In genomic region chr10:69801434-69802315, GRCh38 we compare ENCODE assay signal across 1 cellular context.
TF ChIP-seq lines count a peak whose summit lies in the region.

COL13A1 (plus strand) TSS chr10:69801906; CDS start chr10:69802424, 518 bp downstream.

TF ChIP-seq in H1, 55 proteins besides CTCF, POLR2A, EP300 and RAD21 (continued from another document):
- TF ChIP-seq, protein P1, sequence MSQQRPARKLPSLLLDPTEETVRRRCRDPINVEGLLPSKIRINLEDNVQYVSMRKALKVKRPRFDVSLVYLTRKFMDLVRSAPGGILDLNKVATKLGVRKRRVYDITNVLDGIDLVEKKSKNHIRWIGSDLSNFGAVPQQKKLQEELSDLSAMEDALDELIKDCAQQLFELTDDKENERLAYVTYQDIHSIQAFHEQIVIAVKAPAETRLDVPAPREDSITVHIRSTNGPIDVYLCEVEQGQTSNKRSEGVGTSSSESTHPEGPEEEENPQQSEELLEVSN (IDR thresholded peaks at IDR 0.05), result peak; percentile 77
- TF ChIP-seq RBBP5 (IDR thresholded peaks at IDR 0.05; ENCODE audit: borderline replicate concordance, low read depth, low read length) (peak; percentile 73; the same call in 1 of the 2 replicates), SAP30 (IDR thresholded peaks at IDR 0.05; ENCODE audit: insufficient read depth, insufficient replicate concordance, low read length) (peak; percentile 69), SIN3A (conservative IDR thresholded peaks at IDR 0.05 in 1 of 2, IDR thresholded peaks at IDR 0.05 in 1 of 2; ENCODE audit: low read depth in 1 of 2, low read length in 2 of 2) (peak in 1 of 2 experiments; percentile 17; a peak in 1 of 4 replicates), KDM1A (IDR thresholded peaks at IDR 0.05; ENCODE audit: borderline replicate concordance, low read length) (no peak), CREB1 (IDR thresholded peaks at IDR 0.05) (peak; percentile 52; the same call in 1 of the 2 replicates), TEAD4 (IDR thresholded peaks at IDR 0.05; ENCODE audit: low read depth, low read length) (no peak)
- TF ChIP-seq, protein P2, sequence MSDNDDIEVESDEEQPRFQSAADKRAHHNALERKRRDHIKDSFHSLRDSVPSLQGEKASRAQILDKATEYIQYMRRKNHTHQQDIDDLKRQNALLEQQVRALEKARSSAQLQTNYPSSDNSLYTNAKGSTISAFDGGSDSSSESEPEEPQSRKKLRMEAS (IDR thresholded peaks at IDR 0.05), result peak; percentile 91
TF ChIP-seq in H1: peak in this region for 10.
